Comparison of ENCODE assay signal across 8 cellular contexts in genomic region chr7:54841772-54842707, GRCh38.
DNase-seq lines count a peak whose midpoint lies in the region; ATAC-seq and TF ChIP-seq lines count a peak whose summit lies in the region.

No MANE protein-coding gene starts in this region.

- H3K27ac ChIP-seq in psoas muscle = no peak overlapping the region

- DNase-seq in DMS 273 (lab: John Stamatoyannopoulos, UW; ENCODE audit: unreplicated experiment) = peak; percentile 37
- no peak for DNase-seq in DMS 273 treated with DMSO at 0.1 percent for 48 hours (lab: John Stamatoyannopoulos, UW)
- peak; percentile 44 for DNase-seq in NB4 (ENCODE audit: low read depth)
- peak; percentile 29 for DNase-seq in epithelial cell of esophagus (ENCODE audit: low read depth)
- peak in 1 of 2 donors; percentile 61 for DNase-seq in psoas muscle
- DNase-seq in activated T-cell treated with anti-CD3 and anti-CD28 coated beads, Interleukin-2, amount 50 U/mL, for 4 hours = no peak
- no peak for DNase-seq in activated naive CD4-positive, alpha-beta T cell (lab: John Stamatoyannopoulos, UW)

- H3K36me3 ChIP-seq in psoas muscle (ENCODE audit: insufficient read depth in 1 of 2, low read depth in 1 of 2) = no peaks in the 10 kb centered on the region

- TF ChIP-seq POLR2A in NB4 (IDR thresholded peaks at IDR 0.05; ENCODE audit: extremely low read depth, insufficient read length) = no peak

- ATAC-seq in psoas muscle = no peak
- no peak for ATAC-seq in HG03469 (IDR thresholded peaks at IDR 0.05; ENCODE audit: unreplicated experiment)
- ATAC-seq in activated T-cell treated with anti-CD3 and anti-CD28 coated beads, Interleukin-2, amount 50 U/mL, for 4 hours = no peak

- no peaks in the 10 kb centered on the region for H3K4me1 ChIP-seq in psoas muscle

- no peaks in the 10 kb centered on the region for H3K27me3 ChIP-seq in psoas muscle (ENCODE audit: insufficient read depth in 3 of 3, low read length in 2 of 3)

- no peak overlapping the region for H3K4me3 Mint-ChIP-seq in activated T-cell treated with anti-CD3 and anti-CD28 coated beads, Interleukin-2, amount 50 U/mL, for 4 hours

- H3K4me3 ChIP-seq in NB4 (ENCODE audit: low read depth, low read length) (no peak overlapping the region), epithelial cell of esophagus (ENCODE audit: low read length) (no peak overlapping the region), psoas muscle (no peak overlapping the region)

- TF ChIP-seq CTCF in NB4 (IDR thresholded peaks at IDR 0.05; ENCODE audit: low read depth, low read length) (peak; percentile 77), epithelial cell of esophagus (IDR thresholded peaks at IDR 0.05; ENCODE audit: insufficient read depth, low read depth, low read length, missing control alignments) (no peak), psoas muscle (IDR thresholded peaks at IDR 0.05) (peak; percentile 42)

- no peaks in the 10 kb centered on the region for H3K36me3 Mint-ChIP-seq in activated T-cell treated with anti-CD3 and anti-CD28 coated beads, Interleukin-2, amount 50 U/mL, for 4 hours (ENCODE audit: insufficient read depth)

- H3K4me1 Mint-ChIP-seq in activated T-cell treated with anti-CD3 and anti-CD28 coated beads, Interleukin-2, amount 50 U/mL, for 4 hours (ENCODE audit: low read depth) = no peaks in the 10 kb centered on the region

- peaks cover 2% of the 10 kb centered on the region for H3K27me3 Mint-ChIP-seq in activated T-cell treated with anti-CD3 and anti-CD28 coated beads, Interleukin-2, amount 50 U/mL, for 4 hours (ENCODE audit: low read depth)

- H3K9me3 Mint-ChIP-seq in activated T-cell treated with anti-CD3 and anti-CD28 coated beads, Interleukin-2, amount 50 U/mL, for 4 hours = no peaks in the 10 kb centered on the region

- intact Hi-C loops in psoas muscle (cut with DNase I) = no loop called here

- 19 to 24% (median 23%) methylated on average over 8 of the region's 8 CpGs for WGBS in psoas muscle, 3 donors

- H3K9me3 ChIP-seq in psoas muscle = no peaks in the 10 kb centered on the region

Comparison
In these comparisons a context has a peak if more than half of its experiments do, and no peak if none do; other contexts are left out.
1. DNase-seq: peak in DMS 273 (single experiment), NB4 (single experiment) and epithelial cell of esophagus (single experiment); none in DMS 273 treated with DMSO at 0.1 percent for 48 hours (single experiment), activated T-cell treated with anti-CD3 and anti-CD28 coated beads, Interleukin-2, amount 50 U/mL, for 4 hours (single experiment) and activated naive CD4-positive, alpha-beta T cell (0 of 4).